8 cellular contexts compared by ENCODE assay signal in the genomic region with DNA sequence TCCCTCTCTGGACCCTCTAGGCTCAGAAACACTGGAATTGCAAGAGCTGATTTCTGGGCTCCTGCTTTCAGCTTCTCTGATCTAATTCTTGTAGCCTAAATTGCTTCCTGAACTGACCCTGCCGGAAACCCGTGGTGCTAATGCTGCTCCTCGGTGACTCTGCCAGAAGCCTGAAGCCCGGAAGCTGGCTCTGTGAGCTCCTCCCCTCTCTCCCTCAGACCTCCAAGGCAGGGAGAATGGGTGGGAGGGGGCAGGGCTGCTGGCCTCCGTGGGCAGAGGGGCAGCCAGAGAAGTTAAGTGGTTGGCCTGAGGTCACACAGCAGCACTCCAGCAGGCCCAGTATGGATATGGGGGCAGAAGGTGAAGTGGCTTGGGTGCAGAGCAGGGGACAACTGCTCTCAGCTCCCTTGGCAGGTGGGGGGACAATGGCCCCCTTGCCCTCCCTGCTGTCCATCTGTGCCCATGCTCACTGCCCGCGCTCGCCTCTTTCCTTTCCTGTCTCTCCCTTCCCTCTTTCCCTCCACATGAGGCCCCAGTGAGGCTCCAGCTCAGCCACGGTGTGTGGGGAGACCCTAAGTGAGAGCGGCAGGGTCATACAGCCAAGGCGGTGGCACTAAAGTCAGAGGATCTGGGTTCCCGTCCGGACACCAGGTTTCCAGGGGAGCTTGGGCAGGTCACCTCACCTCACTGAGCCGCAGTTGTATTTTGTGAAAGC. TPM values are rescaled to one million over a fixed set of nuclear protein-coding genes. Genes with fewer than 3 reads are reported as not detected.
A peak's percentile ranks its signal among the peaks of the same experiment; 100 is the strongest.
DNase-seq lines count a peak whose midpoint lies in the region; ATAC-seq and FAIRE-seq lines count a peak whose summit lies in the region.

No MANE protein-coding gene starts in this region.

- H3K4me3 ChIP-seq in small intestine (ENCODE audit: low read depth in 1 of 2, low read length in 2 of 2) = no peak overlapping the region

- H3K36me3 ChIP-seq in small intestine (ENCODE audit: control insufficient read depth in 2 of 2, insufficient read depth in 2 of 2, low read length in 2 of 2) = no peaks in the 10 kb centered on the region

- peak overlapping the region; percentile 57 to 80 for H3K27ac ChIP-seq in small intestine (ENCODE audit: low read depth in 1 of 2, low read length in 1 of 2)

- no peaks in the 10 kb centered on the region for H3K9me3 ChIP-seq in small intestine (ENCODE audit: control insufficient read depth, low read depth)

- WGBS in small intestine, 3 donors = 62 to 72% (median 64%) methylated on average over 14 of the region's 14 CpGs

- H3K4me1 ChIP-seq in small intestine (ENCODE audit: control insufficient read depth in 2 of 2, insufficient read depth in 1 of 2, low read depth in 1 of 2, low read length in 1 of 2) = peaks cover 6 to 8% of the 10 kb centered on the region in 2 donors

- H3K27me3 ChIP-seq in small intestine (ENCODE audit: control insufficient read depth in 2 of 2, insufficient read depth in 2 of 2, low read length in 2 of 2) = no peaks in the 10 kb centered on the region

- no peak for ATAC-seq in GM18909 (IDR thresholded peaks at IDR 0.05; ENCODE audit: poor library complexity, unreplicated experiment)
- ATAC-seq in GM19324 (IDR thresholded peaks at IDR 0.05; ENCODE audit: low FRiP score, unreplicated experiment) = no peak

- no peak for FAIRE-seq in small intestine (lab: Jason Lieb, UNC)

- peak; percentile 18 for DNase-seq in GF-D8 (lab: John Stamatoyannopoulos, UW)
- DNase-seq in activated CD8-positive, alpha-beta memory T cell treated with anti-CD3 and anti-CD28 coated beads for 24 hours = peak; percentile 82
- peak; percentile 71 for DNase-seq in foreskin melanocyte
- DNase-seq in small intestine = peak; percentile 55
- no peak for DNase-seq in NCI-H2107 (lab: John Stamatoyannopoulos, UW)
- no peak for DNase-seq in KG1 (lab: John Stamatoyannopoulos, UW)

RNA-seq across cellular contexts. Expression of a gene that starts 16.2 kb away (rescaled TPM):
- polyA plus RNA-seq in small intestine = 10 to 100 TPM; 43.8 to 61.1 (median 48.6) TPM

RNA-seq across cellular contexts. Expression of a gene that starts 19.6 kb away (rescaled TPM):
- 1 to 10 TPM in 2 of 3 donors, not detected in 1; 1.5 to 2.7 TPM for polyA plus RNA-seq in small intestine

RNA-seq across cellular contexts. Expression of a gene that starts 45.1 kb away (rescaled TPM):
- 1 to 10 TPM; 1.4 to 2.8 (median 1.6) TPM for polyA plus RNA-seq in small intestine

RNA-seq across cellular contexts. Expression of a gene that starts 48.8 kb away (rescaled TPM):
- 1 to 10 TPM; 1.6 to 7.0 (median 2.0) TPM for polyA plus RNA-seq in small intestine

Comparison
In these comparisons a context has a peak if more than half of its experiments do, and no peak if none do; other contexts are left out.
1. DNase-seq: peak in GF-D8 (single experiment), activated CD8-positive, alpha-beta memory T cell treated with anti-CD3 and anti-CD28 coated beads for 24 hours (single experiment), foreskin melanocyte (single experiment) and small intestine (single experiment); none in NCI-H2107 (single experiment) and KG1 (single experiment).